Comparison of ENCODE assay signal across 13 cellular contexts in the genomic region with DNA sequence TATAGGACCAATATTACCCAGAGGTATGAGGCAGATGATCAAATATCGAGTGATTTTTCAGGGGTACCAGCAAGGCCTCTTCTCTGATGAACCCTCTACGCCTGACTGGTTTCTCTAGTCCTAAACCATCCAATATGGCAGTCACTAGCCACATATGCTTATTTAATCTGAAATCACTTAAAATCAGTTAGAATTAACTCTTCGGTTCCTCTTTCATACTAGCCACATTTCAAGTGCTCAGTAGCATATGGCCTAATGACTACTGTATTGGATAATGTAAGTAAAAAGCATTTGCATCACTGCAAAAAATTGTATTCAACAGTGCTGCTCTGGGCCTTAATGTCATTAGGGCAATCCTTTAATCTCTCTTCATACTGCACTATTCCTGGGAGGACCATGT. TPM values are rescaled to one million over a fixed set of nuclear protein-coding genes. Genes with fewer than 3 reads are reported as not detected.
DNase-seq lines count a peak whose midpoint lies in the region; ATAC-seq, FAIRE-seq and TF ChIP-seq lines count a peak whose summit lies in the region.
"Had no signal": no experiment of that assay in that cellular context is flagged by ENCODE, and none has a peak within 500 bp of the region (broad histone marks: within the 10 kb centered on the region; RNA-seq: fewer than 3 reads in every experiment).

No MANE protein-coding gene starts in this region.

- ATAC-seq in GM19455 (IDR thresholded peaks at IDR 0.05; ENCODE audit: unreplicated experiment) = no peak
- ATAC-seq: CD8-positive, alpha-beta T cell had no signal

- no peak overlapping the region for H2AFZ ChIP-seq in Karpas-422 (ENCODE audit: low read length)

- FAIRE-seq in GM12892 (lab: Jason Lieb, UNC) = peak; percentile 40
- FAIRE-seq: H1 had no signal

- H3K79me2 ChIP-seq in Karpas-422 (ENCODE audit: low read length) = no peaks in the 10 kb centered on the region

- no peak overlapping the region for H3K4me2 ChIP-seq in Karpas-422 (ENCODE audit: low read depth, low read length, poor library complexity, severe bottlenecking)
- H3K4me2 ChIP-seq: BLaER1 treated with 17β-estradiol and CSF1 and Interleukin-3, amounts not matched to agents 10 nM and 100 nM had no signal

- TF ChIP-seq POLR2A in GM12892 (IDR thresholded peaks at IDR 0.05; ENCODE audit: low read depth, low read length) = no peak

- no peak overlapping the region for H3K9ac ChIP-seq in Karpas-422 (ENCODE audit: low read length)
- H3K9ac ChIP-seq: BLaER1 treated with 17β-estradiol and CSF1 and Interleukin-3, amounts not matched to agents 10 nM and 100 nM had no signal

- H3K9me3 ChIP-seq in Karpas-422 (ENCODE audit: low read length) = no peaks in the 10 kb centered on the region
- H3K9me3 ChIP-seq: BLaER1 treated with 17β-estradiol and CSF1 and Interleukin-3, amounts not matched to agents 10 nM and 100 nM had no signal

- H3K9me2 ChIP-seq in Karpas-422 (replicated peaks; ENCODE audit: insufficient read depth, low read length) = no peaks in the 10 kb centered on the region

- H3K4me3 ChIP-seq in Karpas-422 (ENCODE audit: low read length) = no peak overlapping the region
- H3K4me3 ChIP-seq: BLaER1 treated with 17β-estradiol and CSF1 and Interleukin-3, amounts not matched to agents 10 nM and 100 nM had no signal

- H3K27me3 ChIP-seq in Karpas-422 (ENCODE audit: low read length) = no peaks in the 10 kb centered on the region

- no peaks in the 10 kb centered on the region for H3K36me3 ChIP-seq in Karpas-422 (ENCODE audit: insufficient read depth, low read length)
- H3K36me3 ChIP-seq: BLaER1 treated with 17β-estradiol and CSF1 and Interleukin-3, amounts not matched to agents 10 nM and 100 nM had no signal

- H3K27ac ChIP-seq in Karpas-422 (ENCODE audit: low read length) = no peak overlapping the region
- H3K27ac ChIP-seq: BLaER1 treated with 17β-estradiol and CSF1 and Interleukin-3, amounts not matched to agents 10 nM and 100 nM had no signal

- H3K4me1 ChIP-seq in Karpas-422 (ENCODE audit: low read length) = peaks cover 6% of the 10 kb centered on the region

- no peak for DNase-seq in GM12892 (ENCODE audit: insufficient read length)
- peak; percentile 26 for DNase-seq in MV-4-11 (lab: John Stamatoyannopoulos, UW)
- DNase-seq in NCI-H82 treated with DMSO at 0.1 percent for 48 hours (lab: John Stamatoyannopoulos, UW; ENCODE audit: unreplicated experiment) = peak; percentile 52
- no peak for DNase-seq in Karpas-422
- DNase-seq in GDM1 (lab: John Stamatoyannopoulos, UW) = no peak
- DNase-seq: Calu3; CD8-positive, alpha-beta T cell; DMS79 treated with DMSO at 0.1 percent for 48 hours; H9 had no signal

- H4K20me1 ChIP-seq in Karpas-422 (ENCODE audit: insufficient read depth, low read depth, low read length) = no peaks in the 10 kb centered on the region

RNA-seq across cellular contexts. Expression of gene APBB2, which starts 4.4 kb away (rescaled TPM):
- 12.2 TPM for polyA plus RNA-seq in GM12892 (2012; ENCODE audit: missing spikeins)
- 3.7 and 6.7 TPM in 2 replicates for total RNA-seq in Karpas-422 (2014; rRNA removed; shearing (Covaris generic); ENCODE audit: low replicate concordance)

RNA-seq across cellular contexts. Expression of gene UCHL1, which starts 38.0 kb away (rescaled TPM):
- 126 TPM for polyA plus RNA-seq in GM12892 (2012; ENCODE audit: missing spikeins)
- total RNA-seq in Karpas-422 (2014; rRNA removed; shearing (Covaris generic); ENCODE audit: low replicate concordance) = 0.58 TPM in 1 of 2 replicates, not detected in the other
- total RNA-seq: CD8-positive, alpha-beta T cell; HT-29 had no signal

Comparison
In these comparisons a context has a peak if more than half of its experiments do, and no peak if none do; other contexts are left out.
1. DNase-seq: peak in MV-4-11 (single experiment) and NCI-H82 treated with DMSO at 0.1 percent for 48 hours (single experiment); none in GM12892 (single experiment), Karpas-422 (single experiment) and GDM1 (single experiment).